Comparison of ENCODE assay signal across 24 cellular contexts in genomic region chr3:176090727-176091126, GRCh38.
"Had no signal": no experiment of that assay in that cellular context is flagged by ENCODE, and none has a peak within 500 bp of the region (broad histone marks: within the 10 kb centered on the region; RNA-seq: fewer than 3 reads in every experiment).

No MANE protein-coding gene starts in this region.

- H3K4me1 Mint-ChIP-seq: activated CD4-positive, alpha-beta memory T cell treated with anti-CD3 and anti-CD28 coated beads, Interleukin-2, amount 10 ng/mL, durations not matched to agents 7 days and 5 days; activated CD4-positive, alpha-beta T cell treated with anti-CD3 and anti-CD28 coated beads, Interleukin-2, amount 10 ng/mL, durations not matched to agents 7 days and 5 days; activated naive CD4-positive, alpha-beta T cell treated with anti-CD3 and anti-CD28 coated beads, Interleukin-2, amount 10 ng/mL, durations not matched to agents 7 days and 5 days; activated naive CD8-positive, alpha-beta T cell treated with anti-CD3 and anti-CD28 coated beads, Interleukin-2, amount 10 ng/mL, durations not matched to agents 7 days and 5 days; central memory CD8-positive, alpha-beta T cell; endodermal cell had no signal

- ATAC-seq: activated naive CD4-positive, alpha-beta T cell treated with anti-CD3 and anti-CD28 coated beads, Interleukin-2, amount 50 U/mL, for 72 hours; activated T-cell treated with anti-CD3 and anti-CD28 coated beads, Interleukin-2, amount 50 U/mL, for 72 hours; esophagus mucosa had no signal

- H3K27ac Mint-ChIP-seq: activated CD4-positive, alpha-beta memory T cell treated with anti-CD3 and anti-CD28 coated beads, Interleukin-2, amount 10 ng/mL, durations not matched to agents 7 days and 5 days; activated CD4-positive, alpha-beta T cell treated with anti-CD3 and anti-CD28 coated beads, Interleukin-2, amount 10 ng/mL, durations not matched to agents 7 days and 5 days; activated naive CD4-positive, alpha-beta T cell treated with anti-CD3 and anti-CD28 coated beads, Interleukin-2, amount 10 ng/mL, durations not matched to agents 7 days and 5 days; activated naive CD4-positive, alpha-beta T cell treated with anti-CD3 and anti-CD28 coated beads, Interleukin-2, amount 50 U/mL, for 72 hours; activated naive CD8-positive, alpha-beta T cell treated with anti-CD3 and anti-CD28 coated beads, Interleukin-2, amount 10 ng/mL, durations not matched to agents 7 days and 5 days; activated T-cell treated with anti-CD3 and anti-CD28 coated beads, Interleukin-2, amount 50 U/mL, for 24 hours; activated T-cell treated with anti-CD3 and anti-CD28 coated beads, Interleukin-2, amount 50 U/mL, for 72 hours; dendritic cell treated with granulocyte-macrophage colony-stimulating factor and Interleukin-4, amounts not matched to agents 40 ng/mL and 50 ng/mL, for 4 days; endodermal cell had no signal

- H3K4me3 Mint-ChIP-seq: activated CD4-positive, alpha-beta memory T cell treated with anti-CD3 and anti-CD28 coated beads, Interleukin-2, amount 10 ng/mL, durations not matched to agents 7 days and 5 days; activated CD4-positive, alpha-beta T cell treated with anti-CD3 and anti-CD28 coated beads, Interleukin-2, amount 10 ng/mL, durations not matched to agents 7 days and 5 days; activated naive CD4-positive, alpha-beta T cell treated with anti-CD3 and anti-CD28 coated beads, Interleukin-2, amount 10 ng/mL, durations not matched to agents 7 days and 5 days; activated naive CD8-positive, alpha-beta T cell treated with anti-CD3 and anti-CD28 coated beads, Interleukin-2, amount 10 ng/mL, durations not matched to agents 7 days and 5 days; activated T-cell treated with anti-CD3 and anti-CD28 coated beads, Interleukin-2, amount 50 U/mL, for 24 hours; activated T-cell treated with anti-CD3 and anti-CD28 coated beads, Interleukin-2, amount 50 U/mL, for 72 hours; central memory CD8-positive, alpha-beta T cell; dendritic cell treated with granulocyte-macrophage colony-stimulating factor and Interleukin-4, amounts not matched to agents 40 ng/mL and 50 ng/mL, for 4 days; endodermal cell had no signal

- H3K27ac ChIP-seq: brain microvascular endothelial cell, coronary artery, dorsolateral prefrontal cortex had no signal

- H3K4me3 ChIP-seq: coronary artery, dorsolateral prefrontal cortex had no signal

- H3K36me3 Mint-ChIP-seq: activated naive CD4-positive, alpha-beta T cell treated with anti-CD3 and anti-CD28 coated beads, Interleukin-2, amount 10 ng/mL, durations not matched to agents 7 days and 5 days; activated naive CD8-positive, alpha-beta T cell treated with anti-CD3 and anti-CD28 coated beads, Interleukin-2, amount 10 ng/mL, durations not matched to agents 7 days and 5 days had no signal

- DNase-seq: activated CD4-positive, alpha-beta memory T cell treated with anti-CD3 and anti-CD28 coated beads, Interleukin-2, amount 10 ng/mL, durations not matched to agents 7 days and 5 days; activated CD4-positive, alpha-beta T cell treated with anti-CD3 and anti-CD28 coated beads for 1 hour; activated CD4-positive, alpha-beta T cell treated with anti-CD3 and anti-CD28 coated beads for 4 hours; activated CD4-positive, alpha-beta T cell treated with anti-CD3 and anti-CD28 coated beads, Interleukin-2, amount 10 ng/mL, durations not matched to agents 7 days and 5 days; activated CD4-positive, alpha-beta T cell treated with anti-CD3 and anti-CD28 coated beads, Interleukin-2, amount 50 U/mL, for 4 hours; activated CD8-positive, alpha-beta memory T cell treated with anti-CD3 and anti-CD28 coated beads, Interleukin-2, amount 50 U/mL, for 48 hours; activated gamma-delta T cell; activated naive CD4-positive, alpha-beta T cell; activated naive CD4-positive, alpha-beta T cell treated with anti-CD3 and anti-CD28 coated beads, Interleukin-2, amount 10 ng/mL, durations not matched to agents 7 days and 5 days; activated naive CD8-positive, alpha-beta T cell treated with anti-CD3 and anti-CD28 coated beads, Interleukin-2, amount 10 ng/mL, durations not matched to agents 7 days and 5 days; activated T-cell treated with anti-CD3 and anti-CD28 coated beads for 4 hours; activated T-cell treated with anti-CD3 and anti-CD28 coated beads, Interleukin-2, amount 50 U/mL, for 24 hours; activated T-cell treated with anti-CD3 and anti-CD28 coated beads, Interleukin-2, amount 50 U/mL, for 72 hours; brain microvascular endothelial cell; dorsolateral prefrontal cortex; effector memory CD4-positive, alpha-beta T cell; endodermal cell; head of caudate nucleus; T-helper 2 cell had no signal

- H3K27me3 Mint-ChIP-seq: activated CD4-positive, alpha-beta memory T cell treated with anti-CD3 and anti-CD28 coated beads, Interleukin-2, amount 10 ng/mL, durations not matched to agents 7 days and 5 days; activated CD4-positive, alpha-beta T cell treated with anti-CD3 and anti-CD28 coated beads, Interleukin-2, amount 10 ng/mL, durations not matched to agents 7 days and 5 days; activated naive CD4-positive, alpha-beta T cell treated with anti-CD3 and anti-CD28 coated beads, Interleukin-2, amount 10 ng/mL, durations not matched to agents 7 days and 5 days; activated naive CD8-positive, alpha-beta T cell treated with anti-CD3 and anti-CD28 coated beads, Interleukin-2, amount 10 ng/mL, durations not matched to agents 7 days and 5 days; activated T-cell treated with anti-CD3 and anti-CD28 coated beads, Interleukin-2, amount 50 U/mL, for 24 hours; central memory CD8-positive, alpha-beta T cell; dendritic cell treated with granulocyte-macrophage colony-stimulating factor and Interleukin-4, amounts not matched to agents 40 ng/mL and 50 ng/mL, for 4 days had no signal

- H3K36me3 ChIP-seq: brain microvascular endothelial cell had no signal

- H3K27me3 ChIP-seq: brain microvascular endothelial cell, dorsolateral prefrontal cortex had no signal
